Comparison of ENCODE assay signal across 8 cellular contexts in the genomic region with DNA sequence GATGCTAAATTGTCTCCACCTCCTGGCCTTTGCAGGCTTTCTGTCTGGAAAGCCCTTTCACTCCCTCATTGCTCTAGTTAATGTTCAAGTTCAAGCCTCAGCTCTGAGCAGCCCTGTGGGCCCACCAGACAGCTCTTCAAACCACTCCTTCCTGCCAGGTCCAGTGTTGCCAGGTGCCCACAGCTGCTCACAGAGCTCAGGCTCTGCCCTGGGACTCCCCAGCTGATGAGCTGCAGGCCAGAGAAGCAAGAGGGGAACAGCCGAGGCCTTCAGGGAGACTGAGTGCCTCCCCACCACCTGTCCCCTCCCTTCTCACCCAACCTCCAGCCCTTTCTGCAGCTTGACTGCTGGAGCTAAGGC. TPM values are rescaled to one million over a fixed set of nuclear protein-coding genes. Genes with fewer than 3 reads are reported as not detected.
DNase-seq lines count a peak whose midpoint lies in the region; ATAC-seq and TF ChIP-seq lines count a peak whose summit lies in the region.

No MANE protein-coding gene starts in this region.

- H3K9me3 Mint-ChIP-seq in HFFc6 = no peaks in the 10 kb centered on the region

- peaks cover 7 to 30% of the 10 kb centered on the region in 2 donors for H3K36me3 ChIP-seq in neuronal stem cell (replicated peaks in 1 of 2; ENCODE audit: control insufficient read depth in 2 of 2, insufficient read depth in 2 of 2, low read length in 2 of 2)

- H3K27ac ChIP-seq in neuronal stem cell (replicated peaks; ENCODE audit: low read length) = no peak overlapping the region

- no peaks in the 10 kb centered on the region for H3K9me3 ChIP-seq in neuronal stem cell (replicated peaks in 1 of 2; ENCODE audit: control insufficient read depth in 2 of 2, insufficient read depth in 1 of 2, low read depth in 1 of 2, low read length in 2 of 2)

- H3K4ac ChIP-seq in neuronal stem cell (ENCODE audit: low read length) = no peak overlapping the region

- no CpG with 5 or more reads among the region's 1 CpG for WGBS in neuronal stem cell (ENCODE audit: extremely low coverage in 2 of 2, insufficient read length in 2 of 2, insufficient replicate concordance in 1 of 2), 2 donors

- H4K91ac ChIP-seq in neuronal stem cell (ENCODE audit: low read depth, low read length, poor library complexity) = no peak overlapping the region

- peaks cover 18% of the 10 kb centered on the region; the same call in 1 of the 2 replicates for H3K36me3 Mint-ChIP-seq in HFFc6 (ENCODE audit: low read depth)

- DNase-seq in D341Med (ENCODE audit: low spot score) = peak; percentile 32
- DNase-seq in HFFc6 = no peak
- DNase-seq in astrocyte of the spinal cord (ENCODE audit: low read depth, low spot score) = no peak
- no peak for DNase-seq in neuronal stem cell (ENCODE audit: low spot score)
- DNase-seq in NCI-H1092 (lab: John Stamatoyannopoulos, UW) = no peak
- DNase-seq in NCI-H345 treated with DMSO at 0.1 percent for 48 hours (lab: John Stamatoyannopoulos, UW; ENCODE audit: unreplicated experiment) = no peak

- H3K4me1 Mint-ChIP-seq in HFFc6 (ENCODE audit: low read depth) = peaks cover 73% of the 10 kb centered on the region

- no peak overlapping the region for H2BK5ac ChIP-seq in neuronal stem cell (ENCODE audit: low read length)

- no peak overlapping the region for H4K8ac ChIP-seq in neuronal stem cell (ENCODE audit: low read depth, low read length)

- no peak overlapping the region for H3K9ac ChIP-seq in neuronal stem cell (ENCODE audit: low read depth, low read length, poor library complexity)

- TF ChIP-seq CTCF in HFFc6 (IDR thresholded peaks at IDR 0.05) (no peak), astrocyte of the spinal cord (IDR thresholded peaks at IDR 0.05; ENCODE audit: low read depth, low read length) (no peak)

- H3K4me3 Mint-ChIP-seq in HFFc6 = peak overlapping the region; percentile 94

- H2AK5ac ChIP-seq in neuronal stem cell (ENCODE audit: low read depth, low read length) = no peak overlapping the region

- H3K18ac ChIP-seq in neuronal stem cell (ENCODE audit: low read length) = peak overlapping the region; percentile 30

- H3K4me2 ChIP-seq in neuronal stem cell (ENCODE audit: insufficient read depth, low read length, poor library complexity, severe bottlenecking) = no peak overlapping the region

- no peak overlapping the region for H3K14ac ChIP-seq in neuronal stem cell (ENCODE audit: low read length)

- peaks cover under 1% of the 10 kb centered on the region; the same call in 1 of the 2 replicates for H3K27me3 Mint-ChIP-seq in HFFc6 (ENCODE audit: insufficient read depth)

- peak overlapping the region; percentile 68 for H3K4me3 ChIP-seq in astrocyte of the spinal cord (ENCODE audit: low read depth, low read length)
- no peak overlapping the region for H3K4me3 ChIP-seq in neuronal stem cell (ENCODE audit: low read length in 2 of 2)

- no peak for ATAC-seq in HG02938 (IDR thresholded peaks at IDR 0.05; ENCODE audit: unreplicated experiment)
- ATAC-seq in HG02763 (IDR thresholded peaks at IDR 0.05; ENCODE audit: unreplicated experiment) = no peak

- no peak overlapping the region for H2BK12ac ChIP-seq in neuronal stem cell (ENCODE audit: low read length)

- H2BK15ac ChIP-seq in neuronal stem cell (ENCODE audit: low read length) = no peak overlapping the region

- H2BK120ac ChIP-seq in neuronal stem cell (ENCODE audit: low read depth, low read length) = no peak overlapping the region

- H3K27ac Mint-ChIP-seq in HFFc6 = peak overlapping the region; percentile 86

- H3K27me3 ChIP-seq in neuronal stem cell (ENCODE audit: control insufficient read depth in 3 of 3, insufficient read depth in 3 of 3, low read depth in 1 of 3, low read length in 3 of 3) = no peaks in the 10 kb centered on the region

- no peak overlapping the region for H3K23ac ChIP-seq in neuronal stem cell (ENCODE audit: low read depth, low read length, poor library complexity)

- no peak overlapping the region for H2AFZ ChIP-seq in neuronal stem cell (ENCODE audit: low read length)

- in situ Hi-C loops in astrocyte of the spinal cord (cut with HindIII; ENCODE audit: low sequenced_read_pairs) = no loop called here

- H3K79me1 ChIP-seq in neuronal stem cell (ENCODE audit: low read depth, low read length) = peaks cover 2% of the 10 kb centered on the region

- peaks cover 18 to 25% of the 10 kb centered on the region in 2 donors for H3K4me1 ChIP-seq in neuronal stem cell (ENCODE audit: control insufficient read depth in 2 of 2, insufficient read depth in 1 of 2, low read depth in 1 of 2, low read length in 2 of 2)

RNA-seq across cellular contexts. Expression of a gene that starts 1.3 kb away (rescaled TPM):
- total RNA-seq in HFFc6 (2021; fragmentation: NEBNext Ultra II Directional; extraction: Animal tissue kit (Norgen Biotek cat#: 25700)) = 10 to 100 TPM; 26.3 to 35.7 (median 29.3) TPM
- 2.7 TPM for polyA plus RNA-seq in neuronal stem cell (2013, experiment 1 of 2)
- polyA plus RNA-seq in neuronal stem cell (2013, experiment 2 of 2) = 2.8 TPM

RNA-seq across cellular contexts. Expression of a gene that starts 33.1 kb away (rescaled TPM):
- not detected for total RNA-seq in HFFc6 (2021; fragmentation: NEBNext Ultra II Directional; extraction: Animal tissue kit (Norgen Biotek cat#: 25700))
- polyA plus RNA-seq in neuronal stem cell (2013, experiment 1 of 2) = not detected
- polyA plus RNA-seq in neuronal stem cell (2013, experiment 2 of 2) = not detected

RNA-seq across cellular contexts. Expression of a gene that starts 50.4 kb away (rescaled TPM):
- total RNA-seq in HFFc6 (2021; fragmentation: NEBNext Ultra II Directional; extraction: Animal tissue kit (Norgen Biotek cat#: 25700)) = not detected
- not detected for polyA plus RNA-seq in neuronal stem cell (2013, experiment 1 of 2)
- polyA plus RNA-seq in neuronal stem cell (2013, experiment 2 of 2) = not detected

RNA-seq across cellular contexts. Expression of a gene that starts 51.7 kb away (rescaled TPM):
- total RNA-seq in HFFc6 (2021; fragmentation: NEBNext Ultra II Directional; extraction: Animal tissue kit (Norgen Biotek cat#: 25700)) = 10 to 100 TPM; 27.8 to 32.7 (median 30.9) TPM
- polyA plus RNA-seq in neuronal stem cell (2013, experiment 1 of 2) = 57.4 TPM
- 60.9 TPM for polyA plus RNA-seq in neuronal stem cell (2013, experiment 2 of 2)
